1 cellular context compared by ENCODE assay signal in genomic region chr1:220119043-220119512, GRCh38.
A peak's percentile ranks its signal among the peaks of the same experiment; 100 is the strongest.
TF ChIP-seq lines count a peak whose summit lies in the region.

No MANE protein-coding gene starts in this region.

TF ChIP-seq in K562, 482 proteins besides CTCF, POLR2A, EP300 and RAD21 (continued from another document and continues in another):
- TF ChIP-seq ZNF76 (CRISPR knock-in tag; IDR thresholded peaks at IDR 0.05; ENCODE audit: borderline replicate concordance) (no peak), EZH2 (IDR thresholded peaks at IDR 0.05; ENCODE audit: borderline replicate concordance, low read depth, low read length) (no peak), ZBTB26 (CRISPR knock-in tag; IDR thresholded peaks at IDR 0.05) (no peak), TSHZ1 (CRISPR knock-in tag; IDR thresholded peaks at IDR 0.05) (no peak), SRSF7 (optimal IDR thresholded peaks at IDR 0.05; ENCODE audit: low read depth, low read length) (no peak), HINFP (tag; conservative IDR thresholded peaks at IDR 0.05; ENCODE audit: low read depth) (no peak), PCBP1 (IDR thresholded peaks at IDR 0.05; ENCODE audit: low read depth, low read length, poor library complexity, severe bottlenecking) (no peak), TGIF2 (CRISPR knock-in tag; IDR thresholded peaks at IDR 0.05) (no peak), SMARCB1 (IDR thresholded peaks at IDR 0.05; ENCODE audit: insufficient read length, low read depth) (no peak), BCLAF1 (IDR thresholded peaks at IDR 0.05; ENCODE audit: borderline replicate concordance in 1 of 2, control insufficient read depth in 1 of 2, low read depth in 2 of 2, low read length in 1 of 2) (no peak), ARID4B (CRISPR knock-in tag; IDR thresholded peaks at IDR 0.05) (no peak), ELF2 (CRISPR knock-in tag; IDR thresholded peaks at IDR 0.05) (no peak), POLR2G (IDR thresholded peaks at IDR 0.05; ENCODE audit: low read depth, low read length) (no peak), TAF1 (IDR thresholded peaks at IDR 0.05; ENCODE audit: control insufficient read depth, extremely low read depth, insufficient read depth, low read length, severe bottlenecking) (no peak), HEY1 (CRISPR knock-in tag; IDR thresholded peaks at IDR 0.05; ENCODE audit: borderline replicate concordance) (no peak), TAF7 (tag; IDR thresholded peaks at IDR 0.05) (no peak), ZBTB17 (CRISPR knock-in tag; IDR thresholded peaks at IDR 0.05) (no peak), ZNF12 (CRISPR knock-in tag; IDR thresholded peaks at IDR 0.05) (no peak), MAFK (IDR thresholded peaks at IDR 0.05; ENCODE audit: low read length) (no peak), MCM5 (IDR thresholded peaks at IDR 0.05; ENCODE audit: low read depth) (no peak), ZNF133 (CRISPR knock-in tag; IDR thresholded peaks at IDR 0.05) (no peak), ZNF140 (CRISPR knock-in tag; IDR thresholded peaks at IDR 0.05) (no peak), SMAD1 (IDR thresholded peaks at IDR 0.05; ENCODE audit: low read depth, low read length, partially characterized antibody) (no peak), CSDE1 (IDR thresholded peaks at IDR 0.05) (no peak; a peak in 1 of 4 replicates), ZNF695 (CRISPR knock-in tag; IDR thresholded peaks at IDR 0.05) (no peak), ZNF75A (CRISPR knock-in tag; IDR thresholded peaks at IDR 0.05) (no peak), PML (IDR thresholded peaks at IDR 0.05; ENCODE audit: low read length) (peak; percentile 91), MECOM (CRISPR knock-in tag; IDR thresholded peaks at IDR 0.05) (no peak), ZNF165 (CRISPR knock-in tag; IDR thresholded peaks at IDR 0.05; ENCODE audit: borderline replicate concordance) (no peak), TCF15 (CRISPR knock-in tag; IDR thresholded peaks at IDR 0.05) (no peak), BRD4 (IDR thresholded peaks at IDR 0.05) (no peak), JUN (IDR thresholded peaks at IDR 0.05; ENCODE audit: borderline replicate concordance, low read depth, low read length) (peak; percentile 89), JUN (CRISPR knock-in tag; IDR thresholded peaks at IDR 0.05; ENCODE audit: borderline replicate concordance) (no peak), NFIC (IDR thresholded peaks at IDR 0.05) (peak; percentile 52; the same call in 1 of the 2 replicates), SMC3 (conservative IDR thresholded peaks at IDR 0.05; ENCODE audit: insufficient read depth, low read depth, low read length) (no peak), CBX2 (IDR thresholded peaks at IDR 0.05; ENCODE audit: insufficient read depth, low read length, poor library complexity, severe bottlenecking) (no peak), ZNF253 (CRISPR knock-in tag; conservative IDR thresholded peaks at IDR 0.05) (no peak), ZKSCAN8 (CRISPR knock-in tag; IDR thresholded peaks at IDR 0.05) (peak; percentile 73; the same call in 1 of the 2 replicates), FOXP1 (CRISPR knock-in tag; IDR thresholded peaks at IDR 0.05) (no peak), HDAC1 (IDR thresholded peaks at IDR 0.05) (peak; percentile 89 to 99)
- TF ChIP-seq, protein P1, sequence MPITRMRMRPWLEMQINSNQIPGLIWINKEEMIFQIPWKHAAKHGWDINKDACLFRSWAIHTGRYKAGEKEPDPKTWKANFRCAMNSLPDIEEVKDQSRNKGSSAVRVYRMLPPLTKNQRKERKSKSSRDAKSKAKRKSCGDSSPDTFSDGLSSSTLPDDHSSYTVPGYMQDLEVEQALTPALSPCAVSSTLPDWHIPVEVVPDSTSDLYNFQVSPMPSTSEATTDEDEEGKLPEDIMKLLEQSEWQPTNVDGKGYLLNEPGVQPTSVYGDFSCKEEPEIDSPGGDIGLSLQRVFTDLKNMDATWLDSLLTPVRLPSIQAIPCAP (CRISPR knock-in tag; IDR thresholded peaks at IDR 0.05; ENCODE audit: borderline replicate concordance), result no peak
- TF ChIP-seq, protein P2, sequence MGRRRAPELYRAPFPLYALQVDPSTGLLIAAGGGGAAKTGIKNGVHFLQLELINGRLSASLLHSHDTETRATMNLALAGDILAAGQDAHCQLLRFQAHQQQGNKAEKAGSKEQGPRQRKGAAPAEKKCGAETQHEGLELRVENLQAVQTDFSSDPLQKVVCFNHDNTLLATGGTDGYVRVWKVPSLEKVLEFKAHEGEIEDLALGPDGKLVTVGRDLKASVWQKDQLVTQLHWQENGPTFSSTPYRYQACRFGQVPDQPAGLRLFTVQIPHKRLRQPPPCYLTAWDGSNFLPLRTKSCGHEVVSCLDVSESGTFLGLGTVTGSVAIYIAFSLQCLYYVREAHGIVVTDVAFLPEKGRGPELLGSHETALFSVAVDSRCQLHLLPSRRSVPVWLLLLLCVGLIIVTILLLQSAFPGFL (CRISPR knock-in tag; IDR thresholded peaks at IDR 0.05), result no peak
- TF ChIP-seq, protein P3, sequence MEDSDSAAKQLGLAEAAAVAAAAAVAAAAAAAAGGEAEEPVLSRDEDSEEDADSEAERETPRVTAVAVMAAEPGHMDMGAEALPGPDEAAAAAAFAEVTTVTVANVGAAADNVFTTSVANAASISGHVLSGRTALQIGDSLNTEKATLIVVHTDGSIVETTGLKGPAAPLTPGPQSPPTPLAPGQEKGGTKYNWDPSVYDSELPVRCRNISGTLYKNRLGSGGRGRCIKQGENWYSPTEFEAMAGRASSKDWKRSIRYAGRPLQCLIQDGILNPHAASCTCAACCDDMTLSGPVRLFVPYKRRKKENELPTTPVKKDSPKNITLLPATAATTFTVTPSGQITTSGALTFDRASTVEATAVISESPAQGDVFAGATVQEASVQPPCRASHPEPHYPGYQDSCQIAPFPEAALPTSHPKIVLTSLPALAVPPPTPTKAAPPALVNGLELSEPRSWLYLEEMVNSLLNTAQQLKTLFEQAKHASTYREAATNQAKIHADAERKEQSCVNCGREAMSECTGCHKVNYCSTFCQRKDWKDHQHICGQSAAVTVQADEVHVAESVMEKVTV (CRISPR knock-in tag; IDR thresholded peaks at IDR 0.05), result no peak
- TF ChIP-seq, protein P4, sequence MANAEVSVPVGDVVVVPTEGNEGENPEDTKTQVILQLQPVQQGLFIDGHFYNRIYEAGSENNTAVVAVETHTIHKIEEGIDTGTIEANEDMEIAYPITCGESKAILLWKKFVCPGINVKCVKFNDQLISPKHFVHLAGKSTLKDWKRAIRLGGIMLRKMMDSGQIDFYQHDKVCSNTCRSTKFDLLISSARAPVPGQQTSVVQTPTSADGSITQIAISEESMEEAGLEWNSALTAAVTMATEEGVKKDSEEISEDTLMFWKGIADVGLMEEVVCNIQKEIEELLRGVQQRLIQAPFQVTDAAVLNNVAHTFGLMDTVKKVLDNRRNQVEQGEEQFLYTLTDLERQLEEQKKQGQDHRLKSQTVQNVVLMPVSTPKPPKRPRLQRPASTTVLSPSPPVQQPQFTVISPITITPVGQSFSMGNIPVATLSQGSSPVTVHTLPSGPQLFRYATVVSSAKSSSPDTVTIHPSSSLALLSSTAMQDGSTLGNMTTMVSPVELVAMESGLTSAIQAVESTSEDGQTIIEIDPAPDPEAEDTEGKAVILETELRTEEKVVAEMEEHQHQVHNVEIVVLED (CRISPR knock-in tag; IDR thresholded peaks at IDR 0.05), result no peak
